1 cellular context compared by ENCODE assay signal in genomic region chr13:53743906-53744305, GRCh38.
TF ChIP-seq lines count a peak whose summit lies in the region.

No MANE protein-coding gene starts in this region.

TF ChIP-seq in H1, 55 proteins besides CTCF, POLR2A, EP300 and RAD21 (continued from another document):
- TF ChIP-seq SRF (IDR thresholded peaks at IDR 0.05; ENCODE audit: low read depth, low read length) (no peak), CTBP2 (IDR thresholded peaks at IDR 0.05; ENCODE audit: borderline replicate concordance, insufficient read depth, insufficient read length, low read length) (no peak), JUN (IDR thresholded peaks at IDR 0.05; ENCODE audit: low read depth, low read length) (no peak), CREB1 (IDR thresholded peaks at IDR 0.05) (no peak)
TF ChIP-seq in H1: peak in this region for 0.
